Comparison of ENCODE assay signal across 9 cellular contexts in genomic region chr20:20480689-20481088, GRCh38.
DNase-seq lines count a peak whose midpoint lies in the region; ATAC-seq and TF ChIP-seq lines count a peak whose summit lies in the region.
"Had no signal": no experiment of that assay in that cellular context is flagged by ENCODE, and none has a peak within 500 bp of the region (broad histone marks: within the 10 kb centered on the region; RNA-seq: fewer than 3 reads in every experiment).

No MANE protein-coding gene starts in this region.

- no peaks in the 10 kb centered on the region for H3K9me3 Mint-ChIP-seq in immature natural killer cell

- H3K9me3 ChIP-seq in GM23248 (ENCODE audit: low read depth) = no peaks in the 10 kb centered on the region
- H3K9me3 ChIP-seq in gastrocnemius medialis = no peaks in the 10 kb centered on the region

- H3K4me2 ChIP-seq in GM23248 (ENCODE audit: unreplicated experiment) = no peak overlapping the region

- H3K79me2 ChIP-seq in GM23248 (ENCODE audit: insufficient read depth) = no peaks in the 10 kb centered on the region

- WGBS in GM23248 (ENCODE audit: low coverage in 1 of 2, low lambda C conversion rate in 2 of 2, missing lambda C conversion rate in 2 of 2), 2 experiments = 96 to 98% methylated on average over 2 of the region's 2 CpGs

- H3K36me3 ChIP-seq in GM23248 (ENCODE audit: low read depth) (no peaks in the 10 kb centered on the region), gastrocnemius medialis (peaks cover 0 to 4% of the 10 kb centered on the region in 2 donors)

- TF ChIP-seq CTCF in NB4 (IDR thresholded peaks at IDR 0.05; ENCODE audit: low read depth, low read length) (no peak), gastrocnemius medialis (IDR thresholded peaks at IDR 0.05 in 4 of 5, conservative IDR thresholded peaks at IDR 0.05 in 1 of 5) (no peak), coronary artery (IDR thresholded peaks at IDR 0.05) (no peak)

- no peak overlapping the region for H3K4me3 Mint-ChIP-seq in immature natural killer cell

- peak overlapping the region; percentile 34; the same call in 1 of the 2 replicates for H3K27ac ChIP-seq in GM23248
- H3K27ac ChIP-seq in epithelial cell of prostate = no peak overlapping the region
- H3K27ac ChIP-seq in gastrocnemius medialis = peak overlapping the region; percentile 36 to 60 (median 54)
- no peak overlapping the region for H3K27ac ChIP-seq in coronary artery

- H3K4me1 Mint-ChIP-seq in immature natural killer cell = no peaks in the 10 kb centered on the region

- H3K4me1 ChIP-seq in GM23248 (ENCODE audit: insufficient read depth) = peaks cover 9% of the 10 kb centered on the region
- peaks cover 8 to 20% of the 10 kb centered on the region in 2 donors for H3K4me1 ChIP-seq in gastrocnemius medialis

- H3K9ac ChIP-seq in GM23248 = no peak overlapping the region

- ATAC-seq in gastrocnemius medialis (peak; percentile 84 to 87), left lobe of liver (no peak)

- peaks cover 4% of the 10 kb centered on the region; the same call in 1 of the 2 replicates for H3F3A ChIP-seq in GM23248 (ENCODE audit: insufficient read depth)

- no peaks in the 10 kb centered on the region for H3K9me2 ChIP-seq in GM23248 (ENCODE audit: insufficient read depth)

- H3K27me3 ChIP-seq in GM23248 (replicated peaks; ENCODE audit: insufficient read depth) (no peaks in the 10 kb centered on the region), gastrocnemius medialis (no peaks in the 10 kb centered on the region)

- intact Hi-C loops in gastrocnemius medialis (cut with DNase I; ENCODE audit: low total_unique reads) = no loop called here

- no peaks in the 10 kb centered on the region for H3K27me3 Mint-ChIP-seq in immature natural killer cell (ENCODE audit: low read depth in 3 of 3)

- DNase-seq in GM23248 (peak; percentile 90), NB4 (ENCODE audit: low read depth) (peak; percentile 25), epithelial cell of prostate (ENCODE audit: low read depth, low spot score) (peak; percentile 27), gastrocnemius medialis (no peak), immature natural killer cell (no peak), left lobe of liver (ENCODE audit: low spot score) (no peak), coronary artery (ENCODE audit: low spot score) (no peak)
- DNase-seq: DMS79, NCI-H748 treated with DMSO at 0.1 percent for 48 hours had no signal

- peaks cover 0 to 27% (median 14%) of the 10 kb centered on the region in 3 donors for H3K36me3 Mint-ChIP-seq in immature natural killer cell

- no peaks in the 10 kb centered on the region for H4K20me1 ChIP-seq in GM23248 (ENCODE audit: insufficient read depth)

- no peak overlapping the region for H3K27ac Mint-ChIP-seq in immature natural killer cell

- no peak overlapping the region for H2AFZ ChIP-seq in GM23248

- no peak overlapping the region for H3K4me3 ChIP-seq in GM23248
- no peak overlapping the region for H3K4me3 ChIP-seq in NB4 (ENCODE audit: low read depth, low read length)
- no peak overlapping the region for H3K4me3 ChIP-seq in gastrocnemius medialis
- H3K4me3 ChIP-seq in coronary artery = no peak overlapping the region

- TF ChIP-seq POLR2A in NB4 (IDR thresholded peaks at IDR 0.05; ENCODE audit: extremely low read depth, insufficient read length) (no peak), gastrocnemius medialis (IDR thresholded peaks at IDR 0.05) (no peak)

- in situ Hi-C loops in GM23248 (cut with MboI) (no loop called here), gastrocnemius medialis (cut with MboI; ENCODE audit: low sequenced_read_pairs in 4 of 4) (no loop called here)

Comparison
In these comparisons a context has a peak if more than half of its experiments do, and no peak if none do; other contexts are left out.
1. DNase-seq: peak in GM23248 (single experiment), NB4 (single experiment) and epithelial cell of prostate (single experiment); none in gastrocnemius medialis (0 of 2), immature natural killer cell (0 of 3), left lobe of liver (single experiment) and coronary artery (single experiment).
2. H3K27ac ChIP-seq: peak in GM23248 (single experiment) and gastrocnemius medialis (4 of 4); none in epithelial cell of prostate (single experiment) and coronary artery (0 of 2).